ENCODE assay signal across 15 cellular contexts in the genomic region with DNA sequence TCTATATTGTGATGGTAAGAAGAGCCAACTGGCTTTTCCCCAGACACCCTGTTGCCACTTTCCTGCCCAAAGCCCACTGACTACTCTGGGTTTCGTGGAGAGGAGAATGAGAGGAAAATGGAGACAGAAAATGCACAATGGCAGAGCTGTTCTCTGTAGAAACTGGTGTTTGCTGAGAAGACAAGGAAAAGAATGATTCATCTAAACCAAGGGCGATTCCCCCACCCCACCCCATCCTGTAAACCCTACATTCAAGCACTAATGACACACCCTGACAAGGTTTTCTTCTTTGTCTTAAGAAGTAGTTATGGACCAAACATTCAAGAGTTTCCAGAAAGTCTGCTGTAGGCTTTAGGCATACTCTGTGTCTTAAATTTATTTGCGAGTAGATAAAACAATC.
A peak's percentile ranks its signal among the peaks of the same experiment; 100 is the strongest.
DNase-seq lines count a peak whose midpoint lies in the region; ATAC-seq lines count a peak whose summit lies in the region.
"Had no signal": no experiment of that assay in that cellular context is flagged by ENCODE, and none has a peak within 500 bp of the region (broad histone marks: within the 10 kb centered on the region; RNA-seq: fewer than 3 reads in every experiment).

No MANE protein-coding gene starts in this region.

- peak overlapping the region; percentile 95 for H3K27ac Mint-ChIP-seq in activated CD4-positive, alpha-beta memory T cell treated with anti-CD3 and anti-CD28 coated beads, Interleukin-2, amount 10 ng/mL, durations not matched to agents 7 days and 5 days
- H3K27ac Mint-ChIP-seq in stimulated activated memory B cell treated with anti-CD40 and anti-IgM and Interleukin-4, amounts not matched to agents 10 μg/mL and 1 μg/mL and 100 μg/mL, for 72 hours, result no peak overlapping the region
- H3K27ac Mint-ChIP-seq: endodermal cell, nephron had no signal

- no peak for ATAC-seq in stimulated activated memory B cell treated with anti-CD40 and anti-IgM and Interleukin-4, amounts not matched to agents 10 μg/mL and 1 μg/mL and 100 μg/mL, for 72 hours
- no peak for ATAC-seq in GM21447 (IDR thresholded peaks at IDR 0.05; ENCODE audit: unreplicated experiment)

- peaks cover 53% of the 10 kb centered on the region for H3K4me1 Mint-ChIP-seq in activated CD4-positive, alpha-beta memory T cell treated with anti-CD3 and anti-CD28 coated beads, Interleukin-2, amount 10 ng/mL, durations not matched to agents 7 days and 5 days
- H3K4me1 Mint-ChIP-seq in stimulated activated memory B cell treated with anti-CD40 and anti-IgM and Interleukin-4, amounts not matched to agents 10 μg/mL and 1 μg/mL and 100 μg/mL, for 72 hours, result peaks cover 7% of the 10 kb centered on the region

- no peaks in the 10 kb centered on the region for H3K27me3 Mint-ChIP-seq in activated CD4-positive, alpha-beta memory T cell treated with anti-CD3 and anti-CD28 coated beads, Interleukin-2, amount 10 ng/mL, durations not matched to agents 7 days and 5 days
- H3K27me3 Mint-ChIP-seq in stimulated activated memory B cell treated with anti-CD40 and anti-IgM and Interleukin-4, amounts not matched to agents 10 μg/mL and 1 μg/mL and 100 μg/mL, for 72 hours, result no peaks in the 10 kb centered on the region

- POLR2A ChIA-PET in activated CD4-positive, alpha-beta memory T cell treated with anti-CD3 and anti-CD28 coated beads, Interleukin-2, amount 10 ng/mL, durations not matched to agents 7 days and 5 days (lab: Charles Lee), result interaction anchor here (0.8 to 2.5 kb wide), 5 partner anchors 10 to 135 kb away, joined by 3 to 10 read pairs (median 3); no protein-coding TSS in a partner anchor

- CTCF ChIA-PET in activated CD4-positive, alpha-beta memory T cell treated with anti-CD3 and anti-CD28 coated beads, Interleukin-2, amount 10 ng/mL, durations not matched to agents 7 days and 5 days (lab: Charles Lee), result interaction anchor here (1.0 kb wide), 2 partner anchors 9 to 19 kb away, joined by 3 to 4 read pairs; no protein-coding TSS in a partner anchor

- H3K36me3 Mint-ChIP-seq in activated CD4-positive, alpha-beta memory T cell treated with anti-CD3 and anti-CD28 coated beads, Interleukin-2, amount 10 ng/mL, durations not matched to agents 7 days and 5 days (ENCODE audit: low read depth), result peaks cover 51% of the 10 kb centered on the region
- peaks cover 10% of the 10 kb centered on the region for H3K36me3 Mint-ChIP-seq in stimulated activated memory B cell treated with anti-CD40 and anti-IgM and Interleukin-4, amounts not matched to agents 10 μg/mL and 1 μg/mL and 100 μg/mL, for 72 hours

- peak; percentile 30 for DNase-seq in HT-29 (ENCODE audit: low spot score)
- DNase-seq in activated CD4-positive, alpha-beta memory T cell treated with anti-CD3 and anti-CD28 coated beads, Interleukin-2, amount 10 ng/mL, durations not matched to agents 7 days and 5 days, result peak; percentile 49
- DNase-seq in epithelial cell of prostate (ENCODE audit: low read depth, low spot score), result peak; percentile 73
- DNase-seq in stimulated activated CD4-positive, alpha-beta T cell treated with anti-CD3 and anti-CD28 coated beads, Interleukin-2, amount 100 ng/mL, for 24 hours, result peak; percentile 22 to 30
- DNase-seq in activated gamma-delta T cell (lab: John Stamatoyannopoulos, UW), result no peak
- no peak for DNase-seq in iPS-NIHi7 (ENCODE audit: extremely low spot score)
- DNase-seq: amniotic stem cell; endodermal cell; NCI-H510A; RPMI8226; stimulated activated CD8-positive, alpha-beta memory T cell treated with anti-CD3 and anti-CD28 coated beads, Interleukin-4, amount 100 ng/mL, for 48 hours had no signal

- no peaks in the 10 kb centered on the region for H3K9me3 Mint-ChIP-seq in activated CD4-positive, alpha-beta memory T cell treated with anti-CD3 and anti-CD28 coated beads, Interleukin-2, amount 10 ng/mL, durations not matched to agents 7 days and 5 days
- H3K9me3 Mint-ChIP-seq in stimulated activated memory B cell treated with anti-CD40 and anti-IgM and Interleukin-4, amounts not matched to agents 10 μg/mL and 1 μg/mL and 100 μg/mL, for 72 hours, result no peaks in the 10 kb centered on the region
- H3K9me3 Mint-ChIP-seq: endodermal cell, nephron had no signal

- H3K4me3 Mint-ChIP-seq in activated CD4-positive, alpha-beta memory T cell treated with anti-CD3 and anti-CD28 coated beads, Interleukin-2, amount 10 ng/mL, durations not matched to agents 7 days and 5 days, result no peak overlapping the region
- H3K4me3 Mint-ChIP-seq in stimulated activated memory B cell treated with anti-CD40 and anti-IgM and Interleukin-4, amounts not matched to agents 10 μg/mL and 1 μg/mL and 100 μg/mL, for 72 hours, result no peak overlapping the region
- H3K4me3 Mint-ChIP-seq: endodermal cell, nephron had no signal

- peak overlapping the region; percentile 90 for H3K27ac ChIP-seq in epithelial cell of prostate
- H3K27ac ChIP-seq: VCaP had no signal

Comparison
In these comparisons a context has a peak if more than half of its experiments do, and no peak if none do; other contexts are left out.
1. DNase-seq: peak in HT-29 (single experiment), activated CD4-positive, alpha-beta memory T cell treated with anti-CD3 and anti-CD28 coated beads, Interleukin-2, amount 10 ng/mL, durations not matched to agents 7 days and 5 days (single experiment), epithelial cell of prostate (single experiment) and stimulated activated CD4-positive, alpha-beta T cell treated with anti-CD3 and anti-CD28 coated beads, Interleukin-2, amount 100 ng/mL, for 24 hours (2 of 2); none in activated gamma-delta T cell (single experiment) and iPS-NIHi7 (single experiment).